ENCODE assay signal across 4 cellular contexts in genomic region chr13:70178346-70178745, GRCh38.
TF ChIP-seq lines count a peak whose summit lies in the region.

No MANE protein-coding gene starts in this region.

TF ChIP-seq in HepG2, 621 proteins besides CTCF, POLR2A, EP300 and RAD21:
- TF ChIP-seq NBN (conservative IDR thresholded peaks at IDR 0.05) (no peak), CBX1 (IDR thresholded peaks at IDR 0.05; ENCODE audit: low read depth) (no peak), BCL3 (CRISPR knock-in tag; IDR thresholded peaks at IDR 0.05) (no peak), MAFK (conservative IDR thresholded peaks at IDR 0.05 in 1 of 2, IDR thresholded peaks at IDR 0.05 in 1 of 2; ENCODE audit: low read length in 2 of 2) (peak; percentile 28 to 67; a peak in 3 of 4 replicates), ATF6 (CRISPR knock-in tag; conservative IDR thresholded peaks at IDR 0.05) (no peak), PHF8 (CRISPR knock-in tag; IDR thresholded peaks at IDR 0.05) (no peak), MAFF (IDR thresholded peaks at IDR 0.05; ENCODE audit: low read depth, low read length) (peak; percentile 58; the same call in 1 of the 2 replicates), MTA3 (CRISPR knock-in tag; IDR thresholded peaks at IDR 0.05) (no peak)
- TF ChIP-seq, protein P1, sequence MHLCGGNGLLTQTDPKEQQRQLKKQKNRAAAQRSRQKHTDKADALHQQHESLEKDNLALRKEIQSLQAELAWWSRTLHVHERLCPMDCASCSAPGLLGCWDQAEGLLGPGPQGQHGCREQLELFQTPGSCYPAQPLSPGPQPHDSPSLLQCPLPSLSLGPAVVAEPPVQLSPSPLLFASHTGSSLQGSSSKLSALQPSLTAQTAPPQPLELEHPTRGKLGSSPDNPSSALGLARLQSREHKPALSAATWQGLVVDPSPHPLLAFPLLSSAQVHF (CRISPR knock-in tag; IDR thresholded peaks at IDR 0.05) = no peak

TF ChIP-seq in A549, 52 proteins besides CTCF, POLR2A, EP300 and RAD21:
- TF ChIP-seq MAFK (IDR thresholded peaks at IDR 0.05; ENCODE audit: partially characterized antibody) = peak; percentile 46
- TF ChIP-seq, protein P2, sequence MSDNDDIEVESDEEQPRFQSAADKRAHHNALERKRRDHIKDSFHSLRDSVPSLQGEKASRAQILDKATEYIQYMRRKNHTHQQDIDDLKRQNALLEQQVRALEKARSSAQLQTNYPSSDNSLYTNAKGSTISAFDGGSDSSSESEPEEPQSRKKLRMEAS (IDR thresholded peaks at IDR 0.05) = no peak
TF ChIP-seq in A549: peak in this region for 1.

TF ChIP-seq in IMR-90, 13 proteins besides CTCF, POLR2A, EP300 and RAD21:
- TF ChIP-seq MAZ (IDR thresholded peaks at IDR 0.05; ENCODE audit: borderline replicate concordance, low read depth, low read length) (no peak), USF2 (IDR thresholded peaks at IDR 0.05; ENCODE audit: low read depth, low read length) (no peak), RCOR1 (IDR thresholded peaks at IDR 0.05; ENCODE audit: insufficient replicate concordance, low read length) (no peak), MAFK (IDR thresholded peaks at IDR 0.05; ENCODE audit: low read depth, low read length) (peak; percentile 51; the same call in 1 of the 2 replicates), SMC3 (IDR thresholded peaks at IDR 0.05; ENCODE audit: low read depth, low read length) (no peak)

TF ChIP-seq in K562, 482 proteins besides CTCF, POLR2A, EP300 and RAD21:
- TF ChIP-seq ZNF316 (IDR thresholded peaks at IDR 0.05) (peak; percentile 32; the same call in 1 of the 2 replicates), WHSC1 (IDR thresholded peaks at IDR 0.05; ENCODE audit: low read length) (no peak), ZNF174 (CRISPR knock-in tag; IDR thresholded peaks at IDR 0.05) (no peak), PTBP1 (IDR thresholded peaks at IDR 0.05; ENCODE audit: low read depth, low read length) (no peak)
- TF ChIP-seq, protein P3, sequence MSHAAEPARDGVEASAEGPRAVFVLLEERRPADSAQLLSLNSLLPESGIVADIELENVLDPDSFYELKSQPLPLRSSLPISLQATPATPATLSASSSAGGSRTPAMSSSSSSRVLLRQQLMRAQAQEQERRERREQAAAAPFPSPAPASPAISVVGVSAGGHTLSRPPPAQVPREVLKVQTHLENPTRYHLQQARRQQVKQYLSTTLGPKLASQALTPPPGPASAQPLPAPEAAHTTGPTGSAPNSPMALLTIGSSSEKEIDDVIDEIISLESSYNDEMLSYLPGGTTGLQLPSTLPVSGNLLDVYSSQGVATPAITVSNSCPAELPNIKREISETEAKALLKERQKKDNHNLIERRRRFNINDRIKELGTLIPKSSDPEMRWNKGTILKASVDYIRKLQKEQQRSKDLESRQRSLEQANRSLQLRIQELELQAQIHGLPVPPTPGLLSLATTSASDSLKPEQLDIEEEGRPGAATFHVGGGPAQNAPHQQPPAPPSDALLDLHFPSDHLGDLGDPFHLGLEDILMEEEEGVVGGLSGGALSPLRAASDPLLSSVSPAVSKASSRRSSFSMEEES (CRISPR knock-in tag; IDR thresholded peaks at IDR 0.05) = no peak
